ENCODE assay signal across 11 cellular contexts in genomic region chr4:145830699-145831098, GRCh38.
DNase-seq lines count a peak whose midpoint lies in the region; ATAC-seq and TF ChIP-seq lines count a peak whose summit lies in the region.
"Had no signal": no experiment of that assay in that cellular context is flagged by ENCODE, and none has a peak within 500 bp of the region (broad histone marks: within the 10 kb centered on the region; RNA-seq: fewer than 3 reads in every experiment).

No MANE protein-coding gene starts in this region.

- POLR2A ChIA-PET in activated naive CD8-positive, alpha-beta T cell treated with anti-CD3 and anti-CD28 coated beads, Interleukin-2, amount 10 ng/mL, durations not matched to agents 7 days and 5 days (lab: Charles Lee) = interaction anchor here (0.6 to 1.8 kb wide), 3 partner anchors 103 to 211 kb away, joined by 3 to 8 read pairs (median 5); partner anchors contain the start of gene MMAA

- H3K36me3 ChIP-seq in mammary epithelial cell (ENCODE audit: insufficient read depth, low read length) = no peaks in the 10 kb centered on the region
- H3K36me3 ChIP-seq: suprapubic skin had no signal

- no peak for TF ChIP-seq CTCF in mammary epithelial cell (conservative IDR thresholded peaks at IDR 0.05 in 1 of 2, IDR thresholded peaks at IDR 0.05 in 1 of 2; ENCODE audit: extremely low read depth in 1 of 2, insufficient read depth in 1 of 2, low read depth in 1 of 2, low read length in 2 of 2)

- CTCF ChIA-PET in mammary epithelial cell (lab: Charles Lee; ENCODE audit: low non-redundant PET) = no interaction called here

- no peak overlapping the region for H2AFZ ChIP-seq in mammary epithelial cell (ENCODE audit: low read depth, low read length)

- no peak overlapping the region for H3K4me3 Mint-ChIP-seq in activated naive CD8-positive, alpha-beta T cell treated with anti-CD3 and anti-CD28 coated beads, Interleukin-2, amount 10 ng/mL, durations not matched to agents 7 days and 5 days
- no peak overlapping the region for H3K4me3 Mint-ChIP-seq in natural killer cell treated with Interleukin-12 subunit alpha and Interleukin-12 subunit beta and Interleukin-15 and Interleukin-18, amount 100 ng/mL, for 72 hours

- no peaks in the 10 kb centered on the region for H3K9me3 ChIP-seq in mammary epithelial cell (replicated peaks; ENCODE audit: insufficient read depth, low read length)
- H3K9me3 ChIP-seq: suprapubic skin had no signal

- no peak overlapping the region for H3K9ac ChIP-seq in mammary epithelial cell (ENCODE audit: insufficient read depth, low read length)

- H3K79me2 ChIP-seq in mammary epithelial cell (ENCODE audit: insufficient read depth, low read length) = no peaks in the 10 kb centered on the region

- no peak overlapping the region for H3K27ac ChIP-seq in mammary epithelial cell (ENCODE audit: insufficient read depth, low read depth, low read length)
- H3K27ac ChIP-seq: cardiac muscle cell, suprapubic skin had no signal

- H3K9me3 Mint-ChIP-seq in activated naive CD8-positive, alpha-beta T cell treated with anti-CD3 and anti-CD28 coated beads, Interleukin-2, amount 10 ng/mL, durations not matched to agents 7 days and 5 days = no peaks in the 10 kb centered on the region
- H3K9me3 Mint-ChIP-seq in natural killer cell treated with Interleukin-12 subunit alpha and Interleukin-12 subunit beta and Interleukin-15 and Interleukin-18, amount 100 ng/mL, for 72 hours = no peaks in the 10 kb centered on the region

- DNase-seq in activated naive CD8-positive, alpha-beta T cell treated with anti-CD3 and anti-CD28 coated beads, Interleukin-2, amount 10 ng/mL, durations not matched to agents 7 days and 5 days = no peak
- no peak for DNase-seq in ecto neural progenitor cell (ENCODE audit: low spot score)
- DNase-seq in NCI-H146 treated with DMSO at 0.1 percent for 48 hours (lab: John Stamatoyannopoulos, UW; ENCODE audit: unreplicated experiment) = no peak
- DNase-seq in natural killer cell treated with Interleukin-12 subunit alpha and Interleukin-12 subunit beta and Interleukin-15 and Interleukin-18, amount 100 ng/mL, for 72 hours (ENCODE audit: low spot score) = no peak
- no peak for DNase-seq in mammary epithelial cell
- DNase-seq: right cardiac atrium had no signal

- no peaks in the 10 kb centered on the region for H3K4me1 ChIP-seq in mammary epithelial cell (ENCODE audit: insufficient read depth, low read length)
- H3K4me1 ChIP-seq: suprapubic skin had no signal

- peaks cover 23% of the 10 kb centered on the region for H3K4me1 Mint-ChIP-seq in activated naive CD8-positive, alpha-beta T cell treated with anti-CD3 and anti-CD28 coated beads, Interleukin-2, amount 10 ng/mL, durations not matched to agents 7 days and 5 days
- H3K4me1 Mint-ChIP-seq in natural killer cell treated with Interleukin-12 subunit alpha and Interleukin-12 subunit beta and Interleukin-15 and Interleukin-18, amount 100 ng/mL, for 72 hours (ENCODE audit: low read depth in 2 of 2) = peaks cover 7 to 47% of the 10 kb centered on the region in 2 donors

- BruUV-seq in mammary epithelial cell (replicated peaks; lab: Mats Ljungman, UMichigan) = no TSS peak

- H3K4me2 ChIP-seq in mammary epithelial cell (ENCODE audit: insufficient read depth, low read depth, low read length) = no peak overlapping the region

- H3K27me3 Mint-ChIP-seq in activated naive CD8-positive, alpha-beta T cell treated with anti-CD3 and anti-CD28 coated beads, Interleukin-2, amount 10 ng/mL, durations not matched to agents 7 days and 5 days = no peaks in the 10 kb centered on the region
- no peaks in the 10 kb centered on the region for H3K27me3 Mint-ChIP-seq in natural killer cell treated with Interleukin-12 subunit alpha and Interleukin-12 subunit beta and Interleukin-15 and Interleukin-18, amount 100 ng/mL, for 72 hours

- 96% methylated on average over 3 of the region's 3 CpGs for WGBS in mammary epithelial cell (ENCODE audit: low coverage, missing lambda C conversion rate)

- in situ Hi-C loops in mammary epithelial cell (cut with MboI; ENCODE audit: low sequenced_read_pairs in 2 of 2) = no loop called here

- intact Hi-C loops in mammary epithelial cell (cut with micrococcal nuclease) = no loop called here

- ATAC-seq in GM18519 (IDR thresholded peaks at IDR 0.05; ENCODE audit: low FRiP score, unreplicated experiment) (peak; percentile 59), GM21737 (IDR thresholded peaks at IDR 0.05; ENCODE audit: unreplicated experiment) (peak; percentile 62), HG03520 (IDR thresholded peaks at IDR 0.05; ENCODE audit: unreplicated experiment) (peak; percentile 59)
- no peak for ATAC-seq in activated naive CD8-positive, alpha-beta T cell treated with anti-CD3 and anti-CD28 coated beads, Interleukin-2, amount 10 ng/mL, durations not matched to agents 7 days and 5 days (ENCODE audit: low read depth)
- no peak for ATAC-seq in natural killer cell treated with Interleukin-12 subunit alpha and Interleukin-12 subunit beta and Interleukin-15 and Interleukin-18, amount 100 ng/mL, for 72 hours
- ATAC-seq: right cardiac atrium had no signal

- peaks cover 27% of the 10 kb centered on the region for H3K36me3 Mint-ChIP-seq in activated naive CD8-positive, alpha-beta T cell treated with anti-CD3 and anti-CD28 coated beads, Interleukin-2, amount 10 ng/mL, durations not matched to agents 7 days and 5 days
- no peaks in the 10 kb centered on the region for H3K36me3 Mint-ChIP-seq in natural killer cell treated with Interleukin-12 subunit alpha and Interleukin-12 subunit beta and Interleukin-15 and Interleukin-18, amount 100 ng/mL, for 72 hours

- dilution Hi-C loops in mammary epithelial cell (cut with HindIII; ENCODE audit: low sequenced_read_pairs) = no loop called here

- H4K20me1 ChIP-seq in mammary epithelial cell (ENCODE audit: insufficient read depth, low read length) = no peaks in the 10 kb centered on the region

- peak overlapping the region; percentile 47 for H3K27ac Mint-ChIP-seq in activated naive CD8-positive, alpha-beta T cell treated with anti-CD3 and anti-CD28 coated beads, Interleukin-2, amount 10 ng/mL, durations not matched to agents 7 days and 5 days
- peak overlapping the region in 1 of 2 donors; percentile 63 for H3K27ac Mint-ChIP-seq in natural killer cell treated with Interleukin-12 subunit alpha and Interleukin-12 subunit beta and Interleukin-15 and Interleukin-18, amount 100 ng/mL, for 72 hours

- H3K27me3 ChIP-seq in mammary epithelial cell (ENCODE audit: insufficient read depth, low read length) = no peaks in the 10 kb centered on the region
- H3K27me3 ChIP-seq: cardiac muscle cell, suprapubic skin had no signal

- H3K4me3 ChIP-seq in mammary epithelial cell (replicated peaks in 1 of 3; ENCODE audit: insufficient read depth in 1 of 3, low read depth in 2 of 3, low read length in 3 of 3) = no peak overlapping the region
- H3K4me3 ChIP-seq: cardiac muscle cell, suprapubic skin had no signal

Comparison
In these comparisons a context has a peak if more than half of its experiments do, and no peak if none do; other contexts are left out.
1. ATAC-seq: peak in GM18519 (single experiment), GM21737 (single experiment) and HG03520 (single experiment); none in activated naive CD8-positive, alpha-beta T cell treated with anti-CD3 and anti-CD28 coated beads, Interleukin-2, amount 10 ng/mL, durations not matched to agents 7 days and 5 days (single experiment) and natural killer cell treated with Interleukin-12 subunit alpha and Interleukin-12 subunit beta and Interleukin-15 and Interleukin-18, amount 100 ng/mL, for 72 hours (0 of 2).